ENCODE assay signal across 8 cellular contexts in the genomic region with DNA sequence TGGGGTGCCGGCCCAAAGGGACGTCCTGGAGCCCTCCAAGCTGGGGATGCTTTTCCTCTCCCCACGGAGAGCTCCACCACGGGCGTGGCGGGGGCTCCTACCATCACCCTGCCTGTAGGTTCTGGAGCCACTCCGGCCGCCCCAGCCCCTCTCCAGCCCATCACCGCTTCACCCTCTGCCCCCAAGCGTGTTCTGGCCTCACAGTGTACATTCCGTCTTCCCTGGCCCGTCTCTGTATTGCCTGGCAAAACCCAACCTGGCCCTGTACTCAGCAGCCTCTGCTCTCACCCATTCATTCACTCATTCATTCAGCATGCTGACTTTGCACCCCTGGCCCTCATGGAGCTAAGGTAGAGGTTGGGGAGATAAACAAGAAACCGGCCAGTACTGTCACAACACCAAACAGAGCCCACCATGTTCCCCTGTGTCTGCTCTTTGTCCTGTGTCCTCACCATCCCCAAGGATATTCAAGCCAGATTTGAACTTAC. TPM values are rescaled to one million over a fixed set of nuclear protein-coding genes. Genes with fewer than 3 reads are reported as not detected.
DNase-seq lines count a peak whose midpoint lies in the region; ATAC-seq and TF ChIP-seq lines count a peak whose summit lies in the region.

No MANE protein-coding gene starts in this region.

- H3K27ac ChIP-seq in SJSA1: peak overlapping the region; percentile 87; the same call in 1 of the 2 replicates
- peak overlapping the region; percentile 90 to 92 (median 91) for H3K27ac ChIP-seq in sigmoid colon

- no peak for TF ChIP-seq EP300 in sigmoid colon (IDR thresholded peaks at IDR 0.05)

- H3K36me3 ChIP-seq in SJSA1 (peaks cover 9% of the 10 kb centered on the region), sigmoid colon (peaks cover 0 to 6% (median 1%) of the 10 kb centered on the region in 4 donors)

- peak overlapping the region; percentile 74 for H3K4me3 ChIP-seq in GM12875 (ENCODE audit: low read depth, low read length)
- peak overlapping the region; percentile 74 for H3K4me3 ChIP-seq in SJSA1
- peak overlapping the region; percentile 52 for H3K4me3 ChIP-seq in fibroblast of mammary gland (ENCODE audit: control insufficient read depth, low read depth, low read length)
- peak overlapping the region; percentile 71 to 85 (median 82) for H3K4me3 ChIP-seq in sigmoid colon

- intact Hi-C loops in sigmoid colon (cut with DNase I): loop anchor here (2.0 to 5.0 kb wide), 2 partner anchors 39 to 91 kb away; a partner anchor contains a TSS

- TF ChIP-seq CTCF in GM12875 (IDR thresholded peaks at IDR 0.05; ENCODE audit: borderline replicate concordance, insufficient read depth, low read depth, low read length) (no peak), fibroblast of mammary gland (conservative IDR thresholded peaks at IDR 0.05; ENCODE audit: control insufficient read depth, insufficient read depth, low read depth, low read length) (no peak), sigmoid colon (IDR thresholded peaks at IDR 0.05) (peak in 1 of 4 experiments; percentile 8)

- H3K4me1 ChIP-seq in SJSA1 (replicated peaks): peaks cover 13% of the 10 kb centered on the region
- peaks cover 3 to 20% (median 14%) of the 10 kb centered on the region in 4 donors for H3K4me1 ChIP-seq in sigmoid colon

- no peak for TF ChIP-seq POLR2A in sigmoid colon (IDR thresholded peaks at IDR 0.05)

- DNase-seq in SJSA1 (ENCODE audit: low read depth in 1 of 2, low spot score in 2 of 2) (no peak), fibroblast of mammary gland (ENCODE audit: low read depth) (no peak), sigmoid colon (no peak), SW480 (ENCODE audit: low spot score) (no peak), cerebellum (ENCODE audit: low spot score) (no peak)

- 30 to 39% methylated on average over 13 of the region's 13 CpGs for WGBS in sigmoid colon, 2 donors

- ATAC-seq in GM18517 (IDR thresholded peaks at IDR 0.05; ENCODE audit: unreplicated experiment) (no peak), GM21360 (IDR thresholded peaks at IDR 0.05; ENCODE audit: unreplicated experiment) (no peak)

- no peaks in the 10 kb centered on the region for H3K9me3 ChIP-seq in SJSA1 (replicated peaks)
- H3K9me3 ChIP-seq in sigmoid colon: no peaks in the 10 kb centered on the region

- H3K27me3 ChIP-seq in SJSA1 (replicated peaks) (no peaks in the 10 kb centered on the region), sigmoid colon (no peaks in the 10 kb centered on the region)

RNA-seq across cellular contexts. Expression of a gene that starts 20.3 kb away (rescaled TPM):
- total RNA-seq in SJSA1 (2014; rRNA removed; shearing (Covaris generic)): 13.2 and 22.3 TPM in 2 replicates
- total RNA-seq in sigmoid colon (10 to 100 TPM; 18.5 to 40.4 (median 33.4) TPM), cerebellum (46.8 TPM)
- 10 to 100 TPM in 1 of 3 donors, 1 to 10 TPM in 2; 3.0 to 26.7 (median 3.7) TPM for polyA plus RNA-seq in sigmoid colon

RNA-seq across cellular contexts. Expression of a gene that starts 37.2 kb away (rescaled TPM):
- total RNA-seq in SJSA1 (2014; rRNA removed; shearing (Covaris generic)): not detected in 2 replicates
- total RNA-seq in sigmoid colon (not detected), cerebellum (not detected)
- under 1 TPM in 1 of 3 donors, not detected in 2; 0.22 TPM for polyA plus RNA-seq in sigmoid colon

RNA-seq across cellular contexts. Expression of a gene that starts 47.0 kb away (rescaled TPM):
- 41.1 and 49.0 TPM in 2 replicates for total RNA-seq in SJSA1 (2014; rRNA removed; shearing (Covaris generic))
- total RNA-seq in sigmoid colon: 10 to 100 TPM; 53.9 to 61.5 (median 55.2) TPM
- polyA plus RNA-seq in sigmoid colon: 10 to 100 TPM; 26.7 to 46.7 (median 40.2) TPM
- 41.0 TPM for total RNA-seq in cerebellum
